In the genomic region with DNA sequence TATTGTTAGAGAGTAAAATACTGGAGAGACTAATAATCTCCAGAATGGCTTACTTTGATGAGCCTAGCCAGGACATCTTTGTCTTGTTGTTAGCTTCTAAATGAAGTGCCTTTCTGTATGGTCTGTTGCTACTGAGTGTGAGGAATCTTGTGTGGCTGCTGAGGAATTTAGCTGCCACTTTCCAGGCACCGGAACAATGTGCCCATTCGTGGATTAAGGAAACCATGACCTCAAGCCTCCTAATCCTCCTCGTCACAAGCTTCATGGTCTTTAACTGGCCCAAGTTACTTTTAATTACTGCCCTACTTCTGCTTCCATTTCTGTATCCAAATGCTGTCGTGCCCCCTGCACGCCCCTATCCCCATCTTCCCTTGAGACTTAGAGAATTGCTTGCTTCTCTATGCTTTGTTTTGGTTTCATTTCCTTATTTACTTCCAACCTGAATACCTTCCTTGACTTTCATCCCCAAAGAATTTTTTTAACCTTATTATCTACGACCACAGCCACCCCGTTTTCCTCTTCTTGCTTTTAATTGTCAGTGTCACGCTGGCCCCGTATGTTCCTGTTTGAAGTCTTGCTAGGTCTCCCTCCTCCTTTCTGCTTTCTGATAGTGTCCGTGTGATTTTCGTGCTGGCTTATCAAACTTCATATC, we compare ENCODE assay signal across 11 cellular contexts. TPM values are rescaled to one million over a fixed set of nuclear protein-coding genes. Genes with fewer than 3 reads are reported as not detected.
DNase-seq lines count a peak whose midpoint lies in the region; TF ChIP-seq lines count a peak whose summit lies in the region.
"Had no signal": no experiment of that assay in that cellular context is flagged by ENCODE, and none has a peak within 500 bp of the region (broad histone marks: within the 10 kb centered on the region; RNA-seq: fewer than 3 reads in every experiment).

No MANE protein-coding gene starts in this region.

- peaks cover 4% of the 10 kb centered on the region for H3K36me3 ChIP-seq in adipocyte (ENCODE audit: control insufficient read depth, insufficient read depth, low read length, severe bottlenecking)
- no peaks in the 10 kb centered on the region for H3K36me3 ChIP-seq in right atrium auricular region

- H3K9ac ChIP-seq in adipocyte (ENCODE audit: low read length), result peak overlapping the region; percentile 2

- no peaks in the 10 kb centered on the region for H3K9me3 Mint-ChIP-seq in T-helper 2 cell treated with Interferon-gamma antibody and Interleukin-4, amounts not matched to agents 5 μg/mL and 100 μg/mL, for 36 hours

- H3K27ac ChIP-seq in right atrium auricular region, result peak overlapping the region; percentile 37 to 38

- no peaks in the 10 kb centered on the region for H3K27me3 ChIP-seq in adipocyte (replicated peaks; ENCODE audit: control insufficient read depth, insufficient read depth, low read length)
- H3K27me3 ChIP-seq in right atrium auricular region, result no peaks in the 10 kb centered on the region

- DNase-seq in ELF-1 (ENCODE audit: low read depth, low spot score) (peak; percentile 34), adipocyte (ENCODE audit: low read depth) (peak; percentile 64), right atrium auricular region (ENCODE audit: low spot score) (no peak), skeletal muscle cell (ENCODE audit: low read depth) (no peak), NCI-H748 treated with DMSO at 0.1 percent for 48 hours (lab: John Stamatoyannopoulos, UW) (no peak), middle frontal gyrus (ENCODE audit: extremely low spot score, low spot score) (no peak)
- no peak for DNase-seq in activated T-cell treated with anti-CD3 and anti-CD28 coated beads, Interleukin-2, amount 50 U/mL, for 48 hours
- DNase-seq in T-helper 2 cell treated with Interferon-gamma antibody and Interleukin-4, amounts not matched to agents 5 μg/mL and 100 μg/mL, for 36 hours (ENCODE audit: low spot score), result no peak
- DNase-seq: activated CD8-positive, alpha-beta memory T cell treated with anti-CD3 and anti-CD28 coated beads for 24 hours; cerebellar nuclear complex had no signal

- TF ChIP-seq CTCF in right atrium auricular region (IDR thresholded peaks at IDR 0.05), result no peak

- no peaks in the 10 kb centered on the region for H3K4me1 Mint-ChIP-seq in T-helper 2 cell treated with Interferon-gamma antibody and Interleukin-4, amounts not matched to agents 5 μg/mL and 100 μg/mL, for 36 hours (ENCODE audit: low read depth)

- H3K9me3 ChIP-seq in adipocyte (ENCODE audit: control insufficient read depth, low read length) (peaks cover 4% of the 10 kb centered on the region), right atrium auricular region (no peaks in the 10 kb centered on the region)

- H3K36me3 Mint-ChIP-seq in T-helper 2 cell treated with Interferon-gamma antibody and Interleukin-4, amounts not matched to agents 5 μg/mL and 100 μg/mL, for 36 hours (ENCODE audit: low read depth), result no peaks in the 10 kb centered on the region

- H3K4me1 ChIP-seq in adipocyte (ENCODE audit: control insufficient read depth, insufficient read depth, low read length) (peaks cover 5% of the 10 kb centered on the region), right atrium auricular region (peaks cover 0 to 31% of the 10 kb centered on the region in 2 donors)

- no peak overlapping the region for H3K27ac Mint-ChIP-seq in T-helper 2 cell treated with Interferon-gamma antibody and Interleukin-4, amounts not matched to agents 5 μg/mL and 100 μg/mL, for 36 hours

- no peak overlapping the region for H3K4me3 Mint-ChIP-seq in T-helper 2 cell treated with Interferon-gamma antibody and Interleukin-4, amounts not matched to agents 5 μg/mL and 100 μg/mL, for 36 hours

- no peaks in the 10 kb centered on the region for H3K27me3 Mint-ChIP-seq in T-helper 2 cell treated with Interferon-gamma antibody and Interleukin-4, amounts not matched to agents 5 μg/mL and 100 μg/mL, for 36 hours (ENCODE audit: low read depth)

- peak overlapping the region; percentile 51 for H3K4me3 ChIP-seq in adipocyte (ENCODE audit: low read length)
- peak overlapping the region; percentile 20 to 39 for H3K4me3 ChIP-seq in right atrium auricular region
- peak overlapping the region; percentile 15 for H3K4me3 ChIP-seq in skeletal muscle cell (ENCODE audit: low read depth, low read length)

RNA-seq across cellular contexts. Expression of gene RNF217, which starts 40.0 kb away (rescaled TPM):
- total RNA-seq in right atrium auricular region, result 10 to 100 TPM; 12.7 to 14.1 TPM
- total RNA-seq: OCI-LY7 had no signal

Comparison
In these comparisons a context has a peak if more than half of its experiments do, and no peak if none do; other contexts are left out.
1. DNase-seq: peak in ELF-1 (single experiment) and adipocyte (single experiment); none in right atrium auricular region (single experiment), skeletal muscle cell (single experiment), NCI-H748 treated with DMSO at 0.1 percent for 48 hours (single experiment), activated T-cell treated with anti-CD3 and anti-CD28 coated beads, Interleukin-2, amount 50 U/mL, for 48 hours (0 of 2), middle frontal gyrus (single experiment) and T-helper 2 cell treated with Interferon-gamma antibody and Interleukin-4, amounts not matched to agents 5 μg/mL and 100 μg/mL, for 36 hours (single experiment).
2. Peak in every context shown above with its lines, with median percentiles within 50 percentile points of each other: H3K4me3 ChIP-seq.